ENCODE assay signal across 8 cellular contexts in the genomic region with DNA sequence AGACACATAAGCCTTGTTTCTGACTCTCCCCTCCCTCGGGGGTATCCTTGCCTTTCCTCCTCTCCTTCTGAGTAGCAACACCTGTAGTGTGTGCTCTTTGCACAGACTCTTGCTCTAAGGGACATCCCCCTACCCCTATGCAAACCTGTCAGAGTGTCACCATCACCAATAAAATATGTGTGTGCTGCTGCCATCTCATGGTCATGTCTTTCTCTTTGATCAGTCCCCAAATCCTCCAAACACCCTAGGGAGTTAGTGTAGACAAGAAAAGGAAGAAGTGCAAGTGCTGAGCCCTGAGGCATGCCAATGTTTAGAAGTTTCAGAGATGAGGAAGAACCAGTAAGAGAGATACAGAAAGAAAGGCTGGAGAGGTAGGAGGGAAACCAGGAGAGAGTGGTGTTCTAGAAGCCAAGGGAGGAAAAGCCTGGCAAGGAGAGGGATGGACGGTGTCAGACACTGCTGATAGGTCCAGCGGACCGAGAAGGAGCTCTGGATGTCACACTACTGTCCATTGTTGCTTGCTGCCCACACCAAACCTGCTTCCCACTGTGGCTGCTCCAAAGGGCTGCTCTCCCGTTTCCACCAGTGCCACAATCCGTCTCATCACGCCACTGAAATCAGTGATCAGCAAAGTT. TPM values are rescaled to one million over a fixed set of nuclear protein-coding genes. Genes with fewer than 3 reads are reported as not detected.
DNase-seq lines count a peak whose midpoint lies in the region; ATAC-seq and TF ChIP-seq lines count a peak whose summit lies in the region.

No MANE protein-coding gene starts in this region.

- no peak overlapping the region for H3K27ac ChIP-seq in mammary epithelial cell (ENCODE audit: insufficient read depth, low read depth, low read length)

- no peak overlapping the region for H3K4me3 Mint-ChIP-seq in stimulated activated memory B cell treated with anti-CD40 and anti-IgM and Interleukin-4, amounts not matched to agents 10 μg/mL and 1 μg/mL and 100 μg/mL, for 72 hours

- H3K9me3 Mint-ChIP-seq in stimulated activated memory B cell treated with anti-CD40 and anti-IgM and Interleukin-4, amounts not matched to agents 10 μg/mL and 1 μg/mL and 100 μg/mL, for 72 hours = no peaks in the 10 kb centered on the region

- dilution Hi-C loops in mammary epithelial cell (cut with HindIII; ENCODE audit: low sequenced_read_pairs) = no loop called here

- H2AFZ ChIP-seq in mammary epithelial cell (ENCODE audit: low read depth, low read length) = no peak overlapping the region

- peak; percentile 28 to 56 for TF ChIP-seq CTCF in mammary epithelial cell (conservative IDR thresholded peaks at IDR 0.05 in 1 of 2, IDR thresholded peaks at IDR 0.05 in 1 of 2; ENCODE audit: extremely low read depth in 1 of 2, insufficient read depth in 1 of 2, low read depth in 1 of 2, low read length in 2 of 2)

- WGBS in mammary epithelial cell (ENCODE audit: low coverage, missing lambda C conversion rate) = 67% methylated on average over 7 of the region's 7 CpGs

- CTCF ChIA-PET in mammary epithelial cell (lab: Charles Lee; ENCODE audit: low non-redundant PET) = no interaction called here

- H3K4me1 Mint-ChIP-seq in stimulated activated memory B cell treated with anti-CD40 and anti-IgM and Interleukin-4, amounts not matched to agents 10 μg/mL and 1 μg/mL and 100 μg/mL, for 72 hours = peaks cover 17% of the 10 kb centered on the region

- no TSS peak for BruUV-seq in mammary epithelial cell (replicated peaks; lab: Mats Ljungman, UMichigan)

- H3K4me2 ChIP-seq in mammary epithelial cell (ENCODE audit: insufficient read depth, low read depth, low read length) = no peak overlapping the region

- H3K4me3 ChIP-seq in mammary epithelial cell (replicated peaks in 1 of 3; ENCODE audit: insufficient read depth in 1 of 3, low read depth in 2 of 3, low read length in 3 of 3) = no peak overlapping the region

- intact Hi-C loops in mammary epithelial cell (cut with micrococcal nuclease) = loop anchor here (1.0 kb wide), 3 partner anchors 128 to 405 kb away; no protein-coding TSS in a partner anchor

- H3K36me3 ChIP-seq in mammary epithelial cell (ENCODE audit: insufficient read depth, low read length) = peaks cover 6% of the 10 kb centered on the region

- peak; percentile 47 for ATAC-seq in GM18858 (IDR thresholded peaks at IDR 0.05; ENCODE audit: unreplicated experiment)
- peak; percentile 83 for ATAC-seq in stimulated activated memory B cell treated with anti-CD40 and anti-IgM and Interleukin-4, amounts not matched to agents 10 μg/mL and 1 μg/mL and 100 μg/mL, for 72 hours
- ATAC-seq in HG02588 (IDR thresholded peaks at IDR 0.05; ENCODE audit: unreplicated experiment) = no peak

- no peaks in the 10 kb centered on the region for H4K20me1 ChIP-seq in mammary epithelial cell (ENCODE audit: insufficient read depth, low read length)

- H3K9ac ChIP-seq in mammary epithelial cell (ENCODE audit: insufficient read depth, low read length) = no peak overlapping the region

- H3K27me3 Mint-ChIP-seq in stimulated activated memory B cell treated with anti-CD40 and anti-IgM and Interleukin-4, amounts not matched to agents 10 μg/mL and 1 μg/mL and 100 μg/mL, for 72 hours = peaks cover 11% of the 10 kb centered on the region

- no peaks in the 10 kb centered on the region for H3K27me3 ChIP-seq in mammary epithelial cell (ENCODE audit: insufficient read depth, low read length)

- no peaks in the 10 kb centered on the region for H3K4me1 ChIP-seq in mammary epithelial cell (ENCODE audit: insufficient read depth, low read length)

- in situ Hi-C loops in mammary epithelial cell (cut with MboI; ENCODE audit: low sequenced_read_pairs in 2 of 2) = loop anchor here (10.0 to 25.0 kb wide), 3 partner anchors 122 to 409 kb away; no protein-coding TSS in a partner anchor

- no peaks in the 10 kb centered on the region for H3K79me2 ChIP-seq in mammary epithelial cell (ENCODE audit: insufficient read depth, low read length)

- H3K36me3 Mint-ChIP-seq in stimulated activated memory B cell treated with anti-CD40 and anti-IgM and Interleukin-4, amounts not matched to agents 10 μg/mL and 1 μg/mL and 100 μg/mL, for 72 hours = peaks cover 4% of the 10 kb centered on the region

- no peaks in the 10 kb centered on the region for H3K9me3 ChIP-seq in mammary epithelial cell (replicated peaks; ENCODE audit: insufficient read depth, low read length)

- DNase-seq in COLO668 (lab: John Stamatoyannopoulos, UW; ENCODE audit: unreplicated experiment) (peak; percentile 21), NCI-H1436 treated with DMSO at 0.1 percent for 48 hours (lab: John Stamatoyannopoulos, UW) (peak; percentile 33), mammary epithelial cell (no peak), activated gamma-delta T cell treated with Interleukin-2 at 50 U/mL for 16 hours (no peak)
- no peak for DNase-seq in activated CD8-positive, alpha-beta memory T cell treated with anti-CD3 and anti-CD28 coated beads for 24 hours

- H3K27ac Mint-ChIP-seq in stimulated activated memory B cell treated with anti-CD40 and anti-IgM and Interleukin-4, amounts not matched to agents 10 μg/mL and 1 μg/mL and 100 μg/mL, for 72 hours = no peak overlapping the region

RNA-seq across cellular contexts. Expression of a gene that starts 16.4 kb away (rescaled TPM):
- total RNA-seq in mammary epithelial cell = 10 to 100 TPM; 12.8 to 24.9 TPM
- 16.8 TPM for polyA plus RNA-seq in mammary epithelial cell
- 0.83 TPM for polyA minus RNA-seq in mammary epithelial cell

RNA-seq across cellular contexts. Expression of a gene that starts 16.5 kb away (rescaled TPM):
- 10 to 100 TPM in 1 of 2 donors, 1 to 10 TPM in 1; 4.5 to 12.5 TPM for total RNA-seq in mammary epithelial cell
- polyA plus RNA-seq in mammary epithelial cell = 6.9 TPM
- 12.4 TPM for polyA minus RNA-seq in mammary epithelial cell

RNA-seq across cellular contexts. Expression of a gene that starts 22.6 kb away (rescaled TPM):
- under 1 TPM; 0.17 to 0.31 TPM for total RNA-seq in mammary epithelial cell
- polyA plus RNA-seq in mammary epithelial cell = 0.37 TPM
- not detected for polyA minus RNA-seq in mammary epithelial cell

Comparison
In these comparisons a context has a peak if more than half of its experiments do, and no peak if none do; other contexts are left out.
1. DNase-seq: peak in COLO668 (single experiment) and NCI-H1436 treated with DMSO at 0.1 percent for 48 hours (single experiment); none in mammary epithelial cell (single experiment), activated gamma-delta T cell treated with Interleukin-2 at 50 U/mL for 16 hours (single experiment) and activated CD8-positive, alpha-beta memory T cell treated with anti-CD3 and anti-CD28 coated beads for 24 hours (single experiment).